ENCODE assay signal across 1 cellular context in genomic region chr15:42073418-42073817, GRCh38.
TF ChIP-seq lines count a peak whose summit lies in the region.

No MANE protein-coding gene starts in this region.

TF ChIP-seq in H1, 55 proteins besides CTCF, POLR2A, EP300 and RAD21 (continued from another document):
- TF ChIP-seq MAX (IDR thresholded peaks at IDR 0.05) (no peak), SP4 (IDR thresholded peaks at IDR 0.05; ENCODE audit: low read length) (no peak), CHD1 (IDR thresholded peaks at IDR 0.05; ENCODE audit: low read depth, low read length) (no peak), TBP (IDR thresholded peaks at IDR 0.05; ENCODE audit: low read depth, low read length) (no peak), CBX5 (IDR thresholded peaks at IDR 0.05; ENCODE audit: low read depth, low read length) (no peak), TEAD4 (IDR thresholded peaks at IDR 0.05; ENCODE audit: low read depth, low read length) (no peak), KDM5A (IDR thresholded peaks at IDR 0.05; ENCODE audit: low read length) (no peak), GTF2F1 (IDR thresholded peaks at IDR 0.05; ENCODE audit: borderline replicate concordance, low read depth, low read length) (no peak), MAFK (IDR thresholded peaks at IDR 0.05; ENCODE audit: low read depth, low read length) (no peak), SUZ12 (IDR thresholded peaks at IDR 0.05; ENCODE audit: low read length) (no peak), NRF1 (IDR thresholded peaks at IDR 0.05; ENCODE audit: low read depth, low read length) (no peak), JUND (IDR thresholded peaks at IDR 0.05; ENCODE audit: low read length) (no peak), HDAC6 (IDR thresholded peaks at IDR 0.05; ENCODE audit: low read depth, low read length) (no peak)
- TF ChIP-seq, protein P1, sequence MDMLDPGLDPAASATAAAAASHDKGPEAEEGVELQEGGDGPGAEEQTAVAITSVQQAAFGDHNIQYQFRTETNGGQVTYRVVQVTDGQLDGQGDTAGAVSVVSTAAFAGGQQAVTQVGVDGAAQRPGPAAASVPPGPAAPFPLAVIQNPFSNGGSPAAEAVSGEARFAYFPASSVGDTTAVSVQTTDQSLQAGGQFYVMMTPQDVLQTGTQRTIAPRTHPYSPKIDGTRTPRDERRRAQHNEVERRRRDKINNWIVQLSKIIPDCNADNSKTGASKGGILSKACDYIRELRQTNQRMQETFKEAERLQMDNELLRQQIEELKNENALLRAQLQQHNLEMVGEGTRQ (IDR thresholded peaks at IDR 0.05; ENCODE audit: low read length): no peak
